In genomic region chr4:8866828-8867623, GRCh38 we compare ENCODE assay signal across 20 cellular contexts. TPM values are rescaled to one million over a fixed set of nuclear protein-coding genes. Genes with fewer than 3 reads are reported as not detected.
DNase-seq lines count a peak whose midpoint lies in the region; ATAC-seq and TF ChIP-seq lines count a peak whose summit lies in the region.
"Had no signal": no experiment of that assay in that cellular context is flagged by ENCODE, and none has a peak within 500 bp of the region (broad histone marks: within the 10 kb centered on the region; RNA-seq: fewer than 3 reads in every experiment).

No MANE protein-coding gene starts in this region.

- no CpG with 5 or more reads among the region's 42 CpGs for WGBS in mesendoderm (ENCODE audit: extremely low coverage, insufficient coverage, low lambda C conversion rate)

- no peak overlapping the region for H2BK120ac ChIP-seq in mesendoderm (ENCODE audit: low read depth, low read length)

- no peak overlapping the region for H3K4me3 ChIP-seq in H7 (ENCODE audit: insufficient read depth, low read depth, low read length)
- H3K4me3 ChIP-seq in coronary artery = peak overlapping the region; percentile 3
- H3K4me3 ChIP-seq in mesendoderm (ENCODE audit: low read length) = no peak overlapping the region
- H3K4me3 ChIP-seq: MG63, SJCRH30 had no signal

- H3K4me1 ChIP-seq in mesendoderm (ENCODE audit: control insufficient read depth, low read depth, low read length) = peaks cover 2% of the 10 kb centered on the region
- H3K4me1 ChIP-seq: SJCRH30 had no signal

- no peak overlapping the region for H2AK5ac ChIP-seq in mesendoderm (ENCODE audit: low read length)

- no peak overlapping the region for H3K4me2 ChIP-seq in mesendoderm (ENCODE audit: low read length)

- TF ChIP-seq CTCF in coronary artery (IDR thresholded peaks at IDR 0.05) = no peak
- no peak for TF ChIP-seq CTCF in HFFc6 (IDR thresholded peaks at IDR 0.05)

- no peak for ATAC-seq in left lobe of liver

- H3K18ac ChIP-seq in mesendoderm (ENCODE audit: low read length) = no peak overlapping the region

- H3K9ac ChIP-seq in mesendoderm (ENCODE audit: low read length) = no peak overlapping the region

- H3K4me3 Mint-ChIP-seq in HFFc6 = no peak overlapping the region
- H3K4me3 Mint-ChIP-seq: H9 had no signal

- H3K9me3 Mint-ChIP-seq in HFFc6 = no peaks in the 10 kb centered on the region

- DNase-seq in H7 = peak; percentile 62
- no peak for DNase-seq in coronary artery (ENCODE audit: low spot score)
- DNase-seq in mesendoderm = no peak
- peak; percentile 77 for DNase-seq in retina
- DNase-seq in T-helper 1 cell = no peak
- DNase-seq in HFFc6 = no peak
- DNase-seq in left lobe of liver (ENCODE audit: low spot score) = no peak
- DNase-seq: BE2C, EL, GF-D8, H9, MG63, NCI-H1048, NCI-H1417 treated with DMSO at 0.1 percent for 48 hours, NCI-H187 treated with DMSO at 0.1 percent for 48 hours, NCI-H2227 treated with DMSO at 0.1 percent for 48 hours, NCI-H510A, SJCRH30 had no signal

- H3K56ac ChIP-seq in mesendoderm (ENCODE audit: low read length) = peak overlapping the region; percentile 25

- H3K4me1 Mint-ChIP-seq in HFFc6 (ENCODE audit: low read depth) = 0 out of 2 replicates have a peak, but pooled peaks cover 5% of the 10 kb centered on the region

- H3K79me2 ChIP-seq in mesendoderm (ENCODE audit: control insufficient read depth, insufficient read depth, low read length) = no peaks in the 10 kb centered on the region

- H3K27ac ChIP-seq in coronary artery (no peak overlapping the region), mesendoderm (ENCODE audit: low read depth, low read length) (no peak overlapping the region)
- H3K27ac ChIP-seq: RWPE1, SJCRH30 had no signal

- peaks cover 62% of the 10 kb centered on the region for H3K27me3 Mint-ChIP-seq in HFFc6 (ENCODE audit: insufficient read depth)

- no peak overlapping the region for H3K27ac Mint-ChIP-seq in HFFc6
- H3K27ac Mint-ChIP-seq: H9 had no signal

- H2BK15ac ChIP-seq in mesendoderm (replicated peaks; ENCODE audit: low read depth) = no peak overlapping the region

- H3K36me3 Mint-ChIP-seq in HFFc6 (ENCODE audit: low read depth) = no peaks in the 10 kb centered on the region

- H3K27me3 ChIP-seq in H7 (ENCODE audit: control insufficient read depth, insufficient read depth, low read length) (peaks cover 95% of the 10 kb centered on the region), mesendoderm (ENCODE audit: insufficient read depth, low read length, poor library complexity) (peaks cover 90% of the 10 kb centered on the region)
- H3K27me3 ChIP-seq: BE2C, MG63 had no signal

- no peak overlapping the region for H4K8ac ChIP-seq in mesendoderm (ENCODE audit: low read depth, low read length)

- H4K5ac ChIP-seq in mesendoderm (ENCODE audit: low read length) = no peak overlapping the region

- no peak overlapping the region for H3K4ac ChIP-seq in mesendoderm (ENCODE audit: low read depth, low read length)

- H3K23ac ChIP-seq in mesendoderm (ENCODE audit: low read length) = no peak overlapping the region

- H3K36me3 ChIP-seq in H7 (replicated peaks; ENCODE audit: control insufficient read depth, insufficient read depth, low read length) (no peaks in the 10 kb centered on the region), mesendoderm (ENCODE audit: control insufficient read depth, insufficient read depth, low read length) (no peaks in the 10 kb centered on the region)
- H3K36me3 ChIP-seq: MG63, SJCRH30 had no signal

- H3K79me1 ChIP-seq in mesendoderm (ENCODE audit: low read length) = no peaks in the 10 kb centered on the region

- H2BK5ac ChIP-seq in mesendoderm (ENCODE audit: low read length) = no peak overlapping the region

RNA-seq across cellular contexts. Expression of gene HMX1, which starts 4.6 kb away (rescaled TPM):
- total RNA-seq in H7 (2014; rRNA removed; shearing (Covaris generic)) = 2.0 and 4.4 TPM in 2 replicates
- 0.38 TPM for polyA plus RNA-seq in mesendoderm (2013, experiment 1 of 2)
- polyA plus RNA-seq in mesendoderm (2013, experiment 2 of 2) = 0.34 TPM
- total RNA-seq in HFFc6 (2021; fragmentation: NEBNext Ultra II Directional; extraction: Animal tissue kit (Norgen Biotek cat#: 25700)) = not detected
- total RNA-seq in left lobe of liver = not detected
- total RNA-seq: LHCN-M2, SJCRH30 had no signal

Comparison
In these comparisons a context has a peak if more than half of its experiments do, and no peak if none do; other contexts are left out.
1. DNase-seq: peak in H7 (single experiment) and retina (single experiment); none in coronary artery (single experiment), mesendoderm (single experiment), T-helper 1 cell (0 of 5), HFFc6 (single experiment) and left lobe of liver (single experiment).